20 cellular contexts compared by ENCODE assay signal in genomic region chr20:46127396-46128010, GRCh38. TPM values are rescaled to one million over a fixed set of nuclear protein-coding genes. Genes with fewer than 3 reads are reported as not detected.
DNase-seq lines count a peak whose midpoint lies in the region; ATAC-seq and TF ChIP-seq lines count a peak whose summit lies in the region.
"Had no signal": no experiment of that assay in that cellular context is flagged by ENCODE, and none has a peak within 500 bp of the region (broad histone marks: within the 10 kb centered on the region; RNA-seq: fewer than 3 reads in every experiment).

No MANE protein-coding gene starts in this region.

- no peaks in the 10 kb centered on the region for H3K9me3 ChIP-seq in H9 (ENCODE audit: control insufficient read depth, low read depth, low read length)

- no peaks in the 10 kb centered on the region for H4K20me1 ChIP-seq in H9 (ENCODE audit: control insufficient read depth, insufficient read depth, insufficient read length)

- H3K79me2 ChIP-seq in H9 (ENCODE audit: insufficient read depth, low read length) = no peaks in the 10 kb centered on the region

- no peak overlapping the region for H2BK20ac ChIP-seq in H9 (ENCODE audit: low read depth, low read length, poor library complexity, severe bottlenecking)

- TF ChIP-seq CTCF in H9 (conservative IDR thresholded peaks at IDR 0.05) (no peak), chondrocyte (IDR thresholded peaks at IDR 0.05) (no peak)

- no peak overlapping the region for H3K14ac ChIP-seq in H9 (ENCODE audit: insufficient read depth, low read length)

- no peak overlapping the region for H2BK120ac ChIP-seq in H9 (ENCODE audit: low read depth, low read length, poor library complexity, severe bottlenecking)

- no peak overlapping the region for H2BK15ac ChIP-seq in H9 (ENCODE audit: low read depth, low read length)

- no peak overlapping the region for H3K4me2 ChIP-seq in H9 (ENCODE audit: insufficient read depth, insufficient read length, low read length)
- H3K4me2 ChIP-seq: GM23338 had no signal

- no peak overlapping the region for H4K5ac ChIP-seq in H9 (ENCODE audit: insufficient read length, low read depth, low read length)

- peaks cover 0 to 4% of the 10 kb centered on the region in 2 experiments; a peak in 2 of 4 replicates for H3K4me1 Mint-ChIP-seq in H9
- peaks cover 10% of the 10 kb centered on the region for H3K4me1 Mint-ChIP-seq in chondrocyte (ENCODE audit: low read depth)
- no peaks in the 10 kb centered on the region for H3K4me1 Mint-ChIP-seq in activated naive CD4-positive, alpha-beta T cell treated with anti-CD3 and anti-CD28 coated beads, Interleukin-2, amount 10 ng/mL, durations not matched to agents 7 days and 5 days

- no peak for ATAC-seq in sciatic nerve
- no peak for ATAC-seq in stimulated activated naive CD8-positive, alpha-beta T cell treated with anti-CD3 and anti-CD28 coated beads, Interleukin-15, Interleukin-2, amounts not matched to agents 100 U/mL and 50 U/mL, for 24 hours
- ATAC-seq: HCT116 had no signal

- no peak overlapping the region for H3K18ac ChIP-seq in H9 (ENCODE audit: insufficient read length, low read depth, low read length)

- no peak overlapping the region for H3K4me3 Mint-ChIP-seq in H9
- no peak overlapping the region for H3K4me3 Mint-ChIP-seq in chondrocyte (ENCODE audit: unreplicated experiment)
- H3K4me3 Mint-ChIP-seq in activated naive CD4-positive, alpha-beta T cell treated with anti-CD3 and anti-CD28 coated beads, Interleukin-2, amount 10 ng/mL, durations not matched to agents 7 days and 5 days = no peak overlapping the region
- H3K4me3 Mint-ChIP-seq: CD14-positive monocyte, GM23338 had no signal

- no peak overlapping the region for H2AFZ ChIP-seq in H9 (ENCODE audit: low read length)
- H2AFZ ChIP-seq: GM23338 had no signal

- CTCF ChIA-PET in activated naive CD4-positive, alpha-beta T cell treated with anti-CD3 and anti-CD28 coated beads, Interleukin-2, amount 10 ng/mL, durations not matched to agents 7 days and 5 days (lab: Charles Lee) = no interaction called here

- no peak overlapping the region for H3K23ac ChIP-seq in H9 (ENCODE audit: insufficient read length, low read depth, low read length)

- H3K9ac ChIP-seq in H9 (ENCODE audit: extremely low read depth, insufficient read length, low read length) = no peak overlapping the region

- peak; percentile 59 for DNase-seq in G401 (ENCODE audit: low spot score)
- DNase-seq in H9 = peak; percentile 16
- DNase-seq in chondrocyte (ENCODE audit: low spot score) = peak; percentile 30
- peak; percentile 51 for DNase-seq in sciatic nerve (ENCODE audit: low spot score)
- DNase-seq in stimulated activated naive CD8-positive, alpha-beta T cell treated with anti-CD3 and anti-CD28 coated beads, Interleukin-15, Interleukin-2, amounts not matched to agents 100 U/mL and 50 U/mL, for 24 hours = no peak
- no peak for DNase-seq in islet precursor cell
- DNase-seq in pons (ENCODE audit: low spot score) = no peak
- DNase-seq in activated naive CD4-positive, alpha-beta T cell treated with anti-CD3 and anti-CD28 coated beads, Interleukin-2, amount 10 ng/mL, durations not matched to agents 7 days and 5 days = no peak
- DNase-seq: ACHN, DMS79, NCI-H1105, NCI-H2081 treated with DMSO at 0.1 percent for 48 hours, NCI-H2227 treated with DMSO at 0.1 percent for 48 hours, NCI-H510A treated with DMSO at 0.1 percent for 48 hours, NCI-H82, RPMI8226, SIG-M5 had no signal

- H3K27ac Mint-ChIP-seq in H9 (no peak overlapping the region), chondrocyte (ENCODE audit: unreplicated experiment) (no peak overlapping the region)
- no peak overlapping the region for H3K27ac Mint-ChIP-seq in activated naive CD4-positive, alpha-beta T cell treated with anti-CD3 and anti-CD28 coated beads, Interleukin-2, amount 10 ng/mL, durations not matched to agents 7 days and 5 days
- H3K27ac Mint-ChIP-seq: GM23338 had no signal

- intact Hi-C loops in sciatic nerve (cut with DNase I) = no loop called here

- no peak overlapping the region for H2AK5ac ChIP-seq in H9 (ENCODE audit: insufficient read length, low read length)

- H3K27me3 Mint-ChIP-seq in H9 (ENCODE audit: low read depth) (peaks cover 30% of the 10 kb centered on the region), chondrocyte (ENCODE audit: low read depth) (peaks cover 60% of the 10 kb centered on the region)
- H3K27me3 Mint-ChIP-seq in activated naive CD4-positive, alpha-beta T cell treated with anti-CD3 and anti-CD28 coated beads, Interleukin-2, amount 10 ng/mL, durations not matched to agents 7 days and 5 days = peaks cover 32% of the 10 kb centered on the region

- no peak overlapping the region for H3T11ph ChIP-seq in H9 (ENCODE audit: low read length)

- H3K4me1 ChIP-seq in H9 (ENCODE audit: insufficient read depth, low read length) = no peaks in the 10 kb centered on the region

- H3K23me2 ChIP-seq in H9 (ENCODE audit: insufficient read length, low read depth, low read length, poor library complexity, severe bottlenecking) = no peaks in the 10 kb centered on the region

- H4K91ac ChIP-seq in H9 (ENCODE audit: insufficient read length, low read depth, low read length) = no peak overlapping the region

- H3K36me3 Mint-ChIP-seq in H9 (ENCODE audit: insufficient read depth in 1 of 3, low read depth in 3 of 3) = peaks cover 13 to 27% (median 27%) of the 10 kb centered on the region in 3 experiments; a peak in 6 of 7 replicates
- H3K36me3 Mint-ChIP-seq in chondrocyte (ENCODE audit: low read depth) = peaks cover 3% of the 10 kb centered on the region
- H3K36me3 Mint-ChIP-seq in activated naive CD4-positive, alpha-beta T cell treated with anti-CD3 and anti-CD28 coated beads, Interleukin-2, amount 10 ng/mL, durations not matched to agents 7 days and 5 days = no peaks in the 10 kb centered on the region

- no peak overlapping the region for H4K8ac ChIP-seq in H9 (replicated peaks; ENCODE audit: insufficient read length, low read depth, low read length)

- whole genome bisulfite sequencing in H9 (ENCODE audit: extremely low coverage, insufficient read length, low lambda C conversion rate) = no CpG with 5 or more reads among the region's 11 CpGs

- H3K79me1 ChIP-seq in H9 (ENCODE audit: insufficient read depth, low read depth, low read length, poor library complexity, severe bottlenecking) = no peaks in the 10 kb centered on the region

- H3K9me3 Mint-ChIP-seq in H9 (no peaks in the 10 kb centered on the region), chondrocyte (ENCODE audit: low read depth) (no peaks in the 10 kb centered on the region)
- no peaks in the 10 kb centered on the region for H3K9me3 Mint-ChIP-seq in activated naive CD4-positive, alpha-beta T cell treated with anti-CD3 and anti-CD28 coated beads, Interleukin-2, amount 10 ng/mL, durations not matched to agents 7 days and 5 days
- H3K9me3 Mint-ChIP-seq: GM23338 had no signal

- H2BK5ac ChIP-seq in H9 (ENCODE audit: insufficient read length, low read length) = no peak overlapping the region

- in situ Hi-C loops in G401 (cut with HindIII; ENCODE audit: low sequenced_read_pairs) = no loop called here

- H2BK12ac ChIP-seq in H9 (ENCODE audit: insufficient read length, low read depth, low read length) = no peak overlapping the region

- H3K56ac ChIP-seq in H9 (ENCODE audit: insufficient read length, low read depth, low read length) = no peak overlapping the region

- no peaks in the 10 kb centered on the region for H3K27me3 ChIP-seq in H9 (ENCODE audit: insufficient read depth, low read length)

- H3K4ac ChIP-seq in H9 (ENCODE audit: low read depth, low read length) = no peak overlapping the region

- no peak overlapping the region for H3K27ac ChIP-seq in H9 (ENCODE audit: insufficient read length, low read depth, low read length)

RNA-seq across cellular contexts. Expression of gene CD40, which starts 9.4 kb away (rescaled TPM):
- 0.10 TPM in 1 of 2 replicates, not detected in the other for total RNA-seq in G401 (2014; rRNA removed; shearing (Covaris generic))
- total RNA-seq in H9 (2021) (7.8 and 8.6 TPM in 2 replicates), chondrocyte (2.4 to 2.5 TPM in 2 of 3 replicates, not detected in the other), sciatic nerve (25.1 TPM)

RNA-seq across cellular contexts. Expression of gene NCOA5, which starts 37.7 kb away (rescaled TPM):
- 7.4 and 13.7 TPM in 2 replicates for total RNA-seq in G401 (2014; rRNA removed; shearing (Covaris generic))
- total RNA-seq in H9 (2021) (55.7 and 60.1 TPM in 2 replicates), chondrocyte (25.1 to 27.3 TPM (median 26.2 TPM) in 3 replicates), sciatic nerve (27.4 TPM)

Comparison
In these comparisons a context has a peak if more than half of its experiments do, and no peak if none do; other contexts are left out.
1. DNase-seq: peak in G401 (single experiment), H9 (single experiment), chondrocyte (single experiment) and sciatic nerve (single experiment); none in stimulated activated naive CD8-positive, alpha-beta T cell treated with anti-CD3 and anti-CD28 coated beads, Interleukin-15, Interleukin-2, amounts not matched to agents 100 U/mL and 50 U/mL, for 24 hours (single experiment), islet precursor cell (single experiment), pons (single experiment) and activated naive CD4-positive, alpha-beta T cell treated with anti-CD3 and anti-CD28 coated beads, Interleukin-2, amount 10 ng/mL, durations not matched to agents 7 days and 5 days (single experiment).